ENCODE assay signal across 28 cellular contexts in genomic region chr11:134760307-134760706, GRCh38.
"Had no signal": no experiment of that assay in that cellular context is flagged by ENCODE, and none has a peak within 500 bp of the region (broad histone marks: within the 10 kb centered on the region; RNA-seq: fewer than 3 reads in every experiment).

No MANE protein-coding gene starts in this region.

- DNase-seq: activated CD4-positive, alpha-beta T cell treated with anti-CD3 and anti-CD28 coated beads for 48 hours; activated CD4-positive, alpha-beta T cell treated with anti-CD3 and anti-CD28 coated beads, Interleukin-2, amount 50 U/mL, for 4 hours; activated CD4-positive, CD25-positive, alpha-beta regulatory T cell treated with anti-CD3 and anti-CD28 coated beads, Interleukin-2, amount 50 U/mL, for 72 hours; activated CD8-positive, alpha-beta memory T cell treated with anti-CD3 and anti-CD28 coated beads, Interleukin-2, amount 50 U/mL, for 48 hours; activated CD8-positive, alpha-beta T cell treated with anti-CD3 and anti-CD28 coated beads, Interleukin-2, amount 10 ng/mL, durations not matched to agents 7 days and 5 days; activated effector memory CD4-positive, alpha-beta T cell treated with Interleukin-2 at 50 U/mL for 16 hours; activated naive CD4-positive, alpha-beta T cell; activated naive CD8-positive, alpha-beta T cell treated with anti-CD3 and anti-CD28 coated beads, Interleukin-2, amount 50 U/mL, for 24 hours; activated T-cell treated with anti-CD3 and anti-CD28 coated beads, Interleukin-2, amount 50 U/mL, for 24 hours; amniotic stem cell; body of pancreas; NCI-H1092; NCI-H1417 treated with DMSO at 0.1 percent for 48 hours; NCI-H1694; NCI-H2029; NCI-H2107; NCI-H2171 treated with DMSO at 0.1 percent for 48 hours; NCI-H226; NCI-H526; NCI-H774; SIG-M5; T-helper 17 cell; T-helper 9 cell had no signal

- H3K4me3 ChIP-seq: ascending aorta, body of pancreas had no signal

- H3K4me1 Mint-ChIP-seq: activated naive CD8-positive, alpha-beta T cell treated with anti-CD3 and anti-CD28 coated beads, Interleukin-2, amount 50 U/mL, for 24 hours; central memory CD8-positive, alpha-beta T cell had no signal

- H3K27ac Mint-ChIP-seq: activated CD8-positive, alpha-beta T cell treated with anti-CD3 and anti-CD28 coated beads, Interleukin-2, amount 10 ng/mL, durations not matched to agents 7 days and 5 days; activated naive CD4-positive, alpha-beta T cell treated with anti-CD3 and anti-CD28 coated beads, Interleukin-2, amount 50 U/mL, for 72 hours; activated naive CD8-positive, alpha-beta T cell treated with anti-CD3 and anti-CD28 coated beads, Interleukin-2, amount 50 U/mL, for 24 hours; activated T-cell treated with anti-CD3 and anti-CD28 coated beads, Interleukin-2, amount 50 U/mL, for 24 hours; activated T-helper 1 cell treated with anti-CD3 and anti-CD28 coated beads, Interleukin-12 subunit alpha, Interleukin-12 subunit beta, Interleukin-2, Interleukin-4 antibody, amounts not matched to agents 30 ng/mL and 10 ng/mL and 1 ng/mL, durations not matched to agents 14 hours and 24 hours and 36 hours; T-helper 17 cell; WTC11 had no signal

- H3K4me3 Mint-ChIP-seq: activated CD8-positive, alpha-beta T cell treated with anti-CD3 and anti-CD28 coated beads, Interleukin-2, amount 10 ng/mL, durations not matched to agents 7 days and 5 days; activated naive CD8-positive, alpha-beta T cell treated with anti-CD3 and anti-CD28 coated beads, Interleukin-2, amount 50 U/mL, for 24 hours; activated T-cell treated with anti-CD3 and anti-CD28 coated beads, Interleukin-2, amount 50 U/mL, for 24 hours; activated T-helper 1 cell treated with anti-CD3 and anti-CD28 coated beads, Interleukin-12 subunit alpha, Interleukin-12 subunit beta, Interleukin-2, Interleukin-4 antibody, amounts not matched to agents 30 ng/mL and 10 ng/mL and 1 ng/mL, durations not matched to agents 14 hours and 24 hours and 36 hours; central memory CD8-positive, alpha-beta T cell; T-helper 17 cell; WTC11 had no signal

- ATAC-seq: activated CD8-positive, alpha-beta T cell treated with anti-CD3 and anti-CD28 coated beads, Interleukin-2, amount 10 ng/mL, durations not matched to agents 7 days and 5 days; activated naive CD4-positive, alpha-beta T cell treated with anti-CD3 and anti-CD28 coated beads, Interleukin-2, amount 50 U/mL, for 72 hours; activated naive CD8-positive, alpha-beta T cell treated with anti-CD3 and anti-CD28 coated beads, Interleukin-2, amount 50 U/mL, for 24 hours; body of pancreas; T-helper 17 cell; WTC11 had no signal

- H3K36me3 ChIP-seq: ascending aorta had no signal

- H3K36me3 Mint-ChIP-seq: activated naive CD4-positive, alpha-beta T cell treated with anti-CD3 and anti-CD28 coated beads, Interleukin-2, amount 50 U/mL, for 72 hours; WTC11 had no signal

- H3K27ac ChIP-seq: ascending aorta, body of pancreas had no signal

- H3K9me3 Mint-ChIP-seq: activated naive CD4-positive, alpha-beta T cell treated with anti-CD3 and anti-CD28 coated beads, Interleukin-2, amount 50 U/mL, for 72 hours; activated naive CD8-positive, alpha-beta T cell treated with anti-CD3 and anti-CD28 coated beads, Interleukin-2, amount 50 U/mL, for 24 hours; activated T-cell treated with anti-CD3 and anti-CD28 coated beads, Interleukin-2, amount 50 U/mL, for 24 hours; activated T-helper 1 cell treated with anti-CD3 and anti-CD28 coated beads, Interleukin-12 subunit alpha, Interleukin-12 subunit beta, Interleukin-2, Interleukin-4 antibody, amounts not matched to agents 30 ng/mL and 10 ng/mL and 1 ng/mL, durations not matched to agents 14 hours and 24 hours and 36 hours; central memory CD8-positive, alpha-beta T cell had no signal

- H3K27me3 Mint-ChIP-seq: activated naive CD8-positive, alpha-beta T cell treated with anti-CD3 and anti-CD28 coated beads, Interleukin-2, amount 50 U/mL, for 24 hours had no signal

- H3K9me3 ChIP-seq: ascending aorta, body of pancreas had no signal

- H3K27me3 ChIP-seq: ascending aorta, body of pancreas had no signal

- H3K4me1 ChIP-seq: ascending aorta, body of pancreas had no signal
